In genomic region chr2:67566958-67567635, GRCh38 we compare ENCODE assay signal across 31 cellular contexts.
DNase-seq lines count a peak whose midpoint lies in the region; ATAC-seq and TF ChIP-seq lines count a peak whose summit lies in the region.
"Had no signal": no experiment of that assay in that cellular context is flagged by ENCODE, and none has a peak within 500 bp of the region (broad histone marks: within the 10 kb centered on the region; RNA-seq: fewer than 3 reads in every experiment).

No MANE protein-coding gene starts in this region.

- 79% methylated on average over 3 of the region's 5 CpGs for WGBS in mammary epithelial cell (ENCODE audit: low coverage, missing lambda C conversion rate)
- 71 to 79% methylated on average over 5 of the region's 5 CpGs for WGBS in testis, 2 donors

- no peaks in the 10 kb centered on the region for H4K20me1 ChIP-seq in mammary epithelial cell (ENCODE audit: insufficient read depth, low read length)

- no peaks in the 10 kb centered on the region for H3K79me2 ChIP-seq in mammary epithelial cell (ENCODE audit: insufficient read depth, low read length)

- CTCF ChIA-PET in MCF 10A (lab: Yijun Ruan, JAX), result no interaction called here
- CTCF ChIA-PET in mammary epithelial cell (lab: Charles Lee; ENCODE audit: low non-redundant PET), result interaction anchor here (0.6 kb wide), 1 partner anchor 220 kb away, joined by 3 read pairs; no protein-coding TSS in a partner anchor

- ATAC-seq in activated T-helper 17 cell treated with anti-CD3 and anti-CD28 coated beads, Interleukin-2, amount 50 U/mL, for 72 hours (replicated peaks), result no peak
- ATAC-seq: activated CD4-positive, CD25-positive, alpha-beta regulatory T cell treated with anti-CD3 and anti-CD28 coated beads, Interleukin-2, amount 50 U/mL, for 24 hours; CD8-positive, alpha-beta T cell; foreskin keratinocyte; psoas muscle had no signal

- no peak overlapping the region for H2AFZ ChIP-seq in mammary epithelial cell (ENCODE audit: low read depth, low read length)

- DNase-seq in MCF 10A (ENCODE audit: unreplicated experiment) (no peak), mammary epithelial cell (no peak), RPMI7951 (ENCODE audit: low read depth) (peak; percentile 65), kidney glomerular epithelial cell (lab: John Stamatoyannopoulos, UW) (peak; percentile 16), HUDEP-2 (lab: John Stamatoyannopoulos, UW; ENCODE audit: unreplicated experiment in 76 of 76) (no peak), testis (no peak)
- no peak for DNase-seq in effector CD4-positive, alpha-beta T cell
- DNase-seq: activated CD4-positive, alpha-beta memory T cell treated with anti-CD3 and anti-CD28 coated beads, Interleukin-2, amount 10 ng/mL, durations not matched to agents 7 days and 5 days; activated CD8-positive, alpha-beta memory T cell treated with anti-CD3 and anti-CD28 coated beads, Interleukin-2, amount 50 U/mL, for 48 hours; CD8-positive, alpha-beta T cell; colonic mucosa; DMS53; effector memory CD4-positive, alpha-beta T cell; erythroblast; foreskin keratinocyte; H9; Kasumi-1; NCI-H1092; NCI-H187; NCI-H526 treated with DMSO at 0.1 percent for 48 hours; nucleus accumbens; Peyer's patch; psoas muscle; stimulated activated naive CD4-positive, alpha-beta T cell had no signal

- no peak overlapping the region for H3K4me2 ChIP-seq in mammary epithelial cell (ENCODE audit: insufficient read depth, low read depth, low read length)

- TF ChIP-seq POLR2A in testis (IDR thresholded peaks at IDR 0.05), result no peak

- H3K9ac ChIP-seq in mammary epithelial cell (ENCODE audit: insufficient read depth, low read length), result no peak overlapping the region

- H3K4me3 ChIP-seq in mammary epithelial cell (replicated peaks in 1 of 3; ENCODE audit: insufficient read depth in 1 of 3, low read depth in 2 of 3, low read length in 3 of 3), result no peak overlapping the region
- no peak overlapping the region for H3K4me3 ChIP-seq in testis
- H3K4me3 ChIP-seq: colonic mucosa, Peyer's patch, psoas muscle, thoracic aorta had no signal

- H3K4me3 Mint-ChIP-seq in MCF 10A (ENCODE audit: unreplicated experiment), result no peak overlapping the region
- H3K4me3 Mint-ChIP-seq in activated T-helper 17 cell treated with anti-CD3 and anti-CD28 coated beads, Interleukin-2, amount 50 U/mL, for 72 hours, result no peak overlapping the region
- H3K4me3 Mint-ChIP-seq: activated CD4-positive, alpha-beta memory T cell treated with anti-CD3 and anti-CD28 coated beads, Interleukin-2, amount 10 ng/mL, durations not matched to agents 7 days and 5 days; activated naive CD4-positive, alpha-beta T cell treated with anti-CD3 and anti-CD28 coated beads, Interleukin-2, amount 50 U/mL, for 24 hours; B cell; CD8-positive, alpha-beta T cell; H9; memory B cell had no signal

- peaks cover 29% of the 10 kb centered on the region for H3K4me1 Mint-ChIP-seq in MCF 10A (ENCODE audit: insufficient read depth, unreplicated experiment)
- no peaks in the 10 kb centered on the region for H3K4me1 Mint-ChIP-seq in activated T-helper 17 cell treated with anti-CD3 and anti-CD28 coated beads, Interleukin-2, amount 50 U/mL, for 72 hours
- H3K4me1 Mint-ChIP-seq: activated CD4-positive, alpha-beta memory T cell treated with anti-CD3 and anti-CD28 coated beads, Interleukin-2, amount 10 ng/mL, durations not matched to agents 7 days and 5 days; activated naive CD4-positive, alpha-beta T cell treated with anti-CD3 and anti-CD28 coated beads, Interleukin-2, amount 50 U/mL, for 24 hours; B cell; H9; memory B cell had no signal

- H3K27ac ChIP-seq in mammary epithelial cell (ENCODE audit: insufficient read depth, low read depth, low read length) (no peak overlapping the region), testis (no peak overlapping the region)
- H3K27ac ChIP-seq: colonic mucosa, foreskin keratinocyte, Peyer's patch, psoas muscle, thoracic aorta had no signal

- dilution Hi-C loops in mammary epithelial cell (cut with HindIII; ENCODE audit: low sequenced_read_pairs), result no loop called here

- H3K36me3 Mint-ChIP-seq in MCF 10A (ENCODE audit: insufficient read depth, unreplicated experiment), result no peaks in the 10 kb centered on the region
- H3K36me3 Mint-ChIP-seq in activated T-helper 17 cell treated with anti-CD3 and anti-CD28 coated beads, Interleukin-2, amount 50 U/mL, for 72 hours (ENCODE audit: low read depth), result no peaks in the 10 kb centered on the region
- H3K36me3 Mint-ChIP-seq: activated naive CD4-positive, alpha-beta T cell treated with anti-CD3 and anti-CD28 coated beads, Interleukin-2, amount 50 U/mL, for 24 hours; CD8-positive, alpha-beta T cell; memory B cell had no signal

- POLR2A ChIA-PET in MCF 10A (lab: Yijun Ruan, JAX), result interaction anchor here (2.1 kb wide), 1 partner anchor 11 kb away, joined by 9 read pairs; no protein-coding TSS in a partner anchor

- no peaks in the 10 kb centered on the region for H3K4me1 ChIP-seq in mammary epithelial cell (ENCODE audit: insufficient read depth, low read length)
- H3K4me1 ChIP-seq in testis, result no peaks in the 10 kb centered on the region
- H3K4me1 ChIP-seq: colonic mucosa, Peyer's patch had no signal

- H3K9me3 ChIP-seq in mammary epithelial cell (replicated peaks; ENCODE audit: insufficient read depth, low read length), result no peaks in the 10 kb centered on the region
- H3K9me3 ChIP-seq in testis, result no peaks in the 10 kb centered on the region
- H3K9me3 ChIP-seq: colonic mucosa, Peyer's patch, psoas muscle, thoracic aorta had no signal

- TF ChIP-seq CTCF in MCF 10A (IDR thresholded peaks at IDR 0.05; ENCODE audit: unreplicated experiment), result no peak
- no peak for TF ChIP-seq CTCF in mammary epithelial cell (conservative IDR thresholded peaks at IDR 0.05 in 1 of 2, IDR thresholded peaks at IDR 0.05 in 1 of 2; ENCODE audit: extremely low read depth in 1 of 2, insufficient read depth in 1 of 2, low read depth in 1 of 2, low read length in 2 of 2)
- no peak for TF ChIP-seq CTCF in testis (IDR thresholded peaks at IDR 0.05)

- no peaks in the 10 kb centered on the region for H3K27me3 Mint-ChIP-seq in MCF 10A (ENCODE audit: insufficient read depth, unreplicated experiment)
- H3K27me3 Mint-ChIP-seq in activated T-helper 17 cell treated with anti-CD3 and anti-CD28 coated beads, Interleukin-2, amount 50 U/mL, for 72 hours, result no peaks in the 10 kb centered on the region
- H3K27me3 Mint-ChIP-seq: activated CD4-positive, alpha-beta memory T cell treated with anti-CD3 and anti-CD28 coated beads, Interleukin-2, amount 10 ng/mL, durations not matched to agents 7 days and 5 days; activated naive CD4-positive, alpha-beta T cell treated with anti-CD3 and anti-CD28 coated beads, Interleukin-2, amount 50 U/mL, for 24 hours; B cell had no signal

- in situ Hi-C loops in mammary epithelial cell (cut with MboI; ENCODE audit: low sequenced_read_pairs in 2 of 2), result no loop called here

- intact Hi-C loops in MCF 10A (cut with micrococcal nuclease), result loop anchor here (10.0 kb wide), 1 partner anchor 688 kb away; the partner anchor contains the start of gene PPP3R1
- intact Hi-C loops in mammary epithelial cell (cut with micrococcal nuclease), result no loop called here
- intact Hi-C loops in testis (cut with DNase I; ENCODE audit: low total_unique reads), result no loop called here

- no peaks in the 10 kb centered on the region for H3K27me3 ChIP-seq in mammary epithelial cell (ENCODE audit: insufficient read depth, low read length)
- no peaks in the 10 kb centered on the region for H3K27me3 ChIP-seq in testis
- H3K27me3 ChIP-seq: colonic mucosa, foreskin keratinocyte, Peyer's patch had no signal

- BruUV-seq in MCF 10A (replicated peaks; lab: Mats Ljungman, UMichigan), result no TSS peak
- BruUV-seq in mammary epithelial cell (replicated peaks; lab: Mats Ljungman, UMichigan), result no TSS peak

- no peaks in the 10 kb centered on the region for H3K9me3 Mint-ChIP-seq in MCF 10A (ENCODE audit: unreplicated experiment)
- H3K9me3 Mint-ChIP-seq in activated T-helper 17 cell treated with anti-CD3 and anti-CD28 coated beads, Interleukin-2, amount 50 U/mL, for 72 hours, result peaks cover 4% of the 10 kb centered on the region
- H3K9me3 Mint-ChIP-seq: activated CD4-positive, alpha-beta memory T cell treated with anti-CD3 and anti-CD28 coated beads, Interleukin-2, amount 10 ng/mL, durations not matched to agents 7 days and 5 days; activated T-helper 2 cell treated with anti-CD3 and anti-CD28 coated beads, Interferon-gamma antibody, Interleukin-2, Interleukin-4, amounts not matched to agents 10 μg/mL and 5 μg/mL and 100 μg/mL, durations not matched to agents 14 hours and 24 hours and 36 hours; CD8-positive, alpha-beta T cell; H9; memory B cell had no signal

- peak overlapping the region; percentile 17 for H3K27ac Mint-ChIP-seq in MCF 10A (ENCODE audit: low read depth, unreplicated experiment)
- no peak overlapping the region for H3K27ac Mint-ChIP-seq in activated T-helper 17 cell treated with anti-CD3 and anti-CD28 coated beads, Interleukin-2, amount 50 U/mL, for 72 hours
- H3K27ac Mint-ChIP-seq: activated CD4-positive, alpha-beta memory T cell treated with anti-CD3 and anti-CD28 coated beads, Interleukin-2, amount 10 ng/mL, durations not matched to agents 7 days and 5 days; activated naive CD4-positive, alpha-beta T cell treated with anti-CD3 and anti-CD28 coated beads, Interleukin-2, amount 50 U/mL, for 24 hours; activated T-helper 2 cell treated with anti-CD3 and anti-CD28 coated beads, Interferon-gamma antibody, Interleukin-2, Interleukin-4, amounts not matched to agents 10 μg/mL and 5 μg/mL and 100 μg/mL, durations not matched to agents 14 hours and 24 hours and 36 hours; B cell; CD8-positive, alpha-beta T cell; H9; memory B cell had no signal

- H3K36me3 ChIP-seq in mammary epithelial cell (ENCODE audit: insufficient read depth, low read length) (no peaks in the 10 kb centered on the region), testis (ENCODE audit: low read depth, missing control alignments) (no peaks in the 10 kb centered on the region)
- H3K36me3 ChIP-seq: colonic mucosa, Peyer's patch, thoracic aorta had no signal

Comparison
In these comparisons a context has a peak if more than half of its experiments do, and no peak if none do; other contexts are left out.
1. DNase-seq: peak in RPMI7951 (single experiment) and kidney glomerular epithelial cell (single experiment); none in MCF 10A (single experiment), mammary epithelial cell (single experiment), HUDEP-2 (0 of 76), effector CD4-positive, alpha-beta T cell (single experiment) and testis (single experiment).